12 cellular contexts compared by ENCODE assay signal in the genomic region with DNA sequence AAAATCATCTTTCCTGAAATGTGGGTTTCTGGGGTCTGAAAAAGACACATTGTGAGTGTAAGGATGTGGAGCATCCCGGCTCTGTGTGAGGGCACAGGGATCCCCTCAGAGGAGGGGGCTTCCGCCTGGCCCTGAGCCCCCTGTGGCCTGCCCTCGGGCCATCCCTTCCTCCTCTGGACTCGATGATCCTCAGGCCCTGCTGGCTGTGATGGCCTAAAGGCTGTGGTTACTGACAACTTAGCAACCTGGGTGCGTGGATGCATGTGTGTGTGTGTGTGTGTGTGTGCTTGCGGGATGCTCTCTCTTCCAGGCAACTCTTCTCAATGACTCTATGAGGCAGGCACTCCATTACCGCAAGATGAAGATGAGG.
"Had no signal": no experiment of that assay in that cellular context is flagged by ENCODE, and none has a peak within 500 bp of the region (broad histone marks: within the 10 kb centered on the region; RNA-seq: fewer than 3 reads in every experiment).

No MANE protein-coding gene starts in this region.

- H3K4me3 ChIP-seq: thoracic aorta had no signal

- DNase-seq: activated B cell treated with CpG ODN at 0.5 μM for 24 hours; activated CD4-positive, alpha-beta T cell treated with anti-CD3 and anti-CD28 coated beads, Interleukin-2, amount 10 ng/mL, durations not matched to agents 7 days and 5 days; activated CD8-positive, alpha-beta memory T cell treated with anti-CD3 and anti-CD28 coated beads for 24 hours; activated naive CD4-positive, alpha-beta T cell treated with anti-CD3 and anti-CD28 coated beads, Interleukin-2, amount 50 U/mL, for 16 hours; brain microvascular endothelial cell; cerebellar nuclear complex; naive thymus-derived CD4-positive, alpha-beta T cell; occipital lobe; stimulated activated CD4-positive, alpha-beta T cell treated with anti-CD3 and anti-CD28 coated beads, Interleukin-15, amount 100 ng/mL, for 24 hours; stimulated activated CD4-positive, alpha-beta T cell treated with anti-CD3 and anti-CD28 coated beads, Interleukin-4, amount 100 ng/mL, for 24 hours had no signal

- H3K36me3 ChIP-seq: brain microvascular endothelial cell, thoracic aorta had no signal

- H3K27me3 ChIP-seq: brain microvascular endothelial cell had no signal

- ATAC-seq: left colon; naive thymus-derived CD4-positive, alpha-beta T cell had no signal

- H3K27ac ChIP-seq: brain microvascular endothelial cell, thoracic aorta had no signal

- H3K9me3 ChIP-seq: thoracic aorta had no signal
